Comparison of ENCODE assay signal across 11 cellular contexts in the genomic region with DNA sequence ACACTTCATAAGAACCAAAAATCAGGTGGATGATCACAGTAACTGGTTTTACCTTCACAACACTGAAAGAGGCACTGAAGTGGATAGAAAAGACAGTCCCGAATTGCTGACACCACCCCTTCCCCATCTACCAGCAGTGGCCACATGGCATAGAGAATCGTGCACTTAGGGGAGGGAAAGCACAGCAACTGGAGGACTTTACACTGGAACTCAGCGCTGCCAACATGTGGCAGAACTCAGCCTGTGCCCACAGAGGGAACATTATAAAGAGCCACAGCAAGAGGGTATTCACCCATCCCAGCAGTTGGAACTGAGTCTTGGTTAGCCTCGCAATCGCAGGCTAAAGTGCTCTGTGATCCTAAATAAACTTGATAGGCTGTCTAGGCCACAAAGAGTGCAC. TPM values are rescaled to one million over a fixed set of nuclear protein-coding genes. Genes with fewer than 3 reads are reported as not detected.
A peak's percentile ranks its signal among the peaks of the same experiment; 100 is the strongest.
DNase-seq lines count a peak whose midpoint lies in the region; ATAC-seq, FAIRE-seq and TF ChIP-seq lines count a peak whose summit lies in the region.
"Had no signal": no experiment of that assay in that cellular context is flagged by ENCODE, and none has a peak within 500 bp of the region (broad histone marks: within the 10 kb centered on the region; RNA-seq: fewer than 3 reads in every experiment).

No MANE protein-coding gene starts in this region.

- H3K27ac ChIP-seq in K562 (ENCODE audit: extremely low read depth, low read depth, low read length) = no peak overlapping the region
- H3K27ac ChIP-seq: tibial nerve had no signal

- H3K9me1 ChIP-seq in K562 (ENCODE audit: control insufficient read depth, insufficient read depth, low read length) = no peaks in the 10 kb centered on the region

- peak; percentile 28 for DNase-seq in activated CD4-positive, alpha-beta T cell treated with anti-CD3 and anti-CD28 coated beads for 36 hours
- no peak for DNase-seq in activated CD4-positive, alpha-beta T cell treated with anti-CD3 and anti-CD28 coated beads, Interleukin-2, amount 50 U/mL, for 48 hours
- DNase-seq in Kasumi-1 (lab: John Stamatoyannopoulos, UW) (peak; percentile 17 to 36), K562 (ENCODE audit: extremely low read depth in 1 of 4, low spot score in 3 of 4) (no peak), renal cortical epithelial cell (ENCODE audit: low read depth) (peak; percentile 8), NCI-H446 (lab: John Stamatoyannopoulos, UW) (no peak)
- DNase-seq in effector memory CD8-positive, alpha-beta T cell = no peak

- 44% methylated on average over 5 of the region's 5 CpGs for WGBS in K562 (ENCODE audit: insufficient coverage, low coverage, missing lambda C conversion rate)

- TF ChIP-seq CTCF in K562 (IDR thresholded peaks at IDR 0.05 in 2 of 3, conservative IDR thresholded peaks at IDR 0.05 in 1 of 3; ENCODE audit: insufficient read depth in 2 of 3, low read depth in 1 of 3, low read length in 3 of 3) = no peak

- H3K36me3 Mint-ChIP-seq in activated CD4-positive, alpha-beta T cell treated with anti-CD3 and anti-CD28 coated beads for 36 hours (ENCODE audit: low read depth) = no peaks in the 10 kb centered on the region
- peaks cover 2% of the 10 kb centered on the region for H3K36me3 Mint-ChIP-seq in effector memory CD8-positive, alpha-beta T cell (ENCODE audit: insufficient read depth)

- no peaks in the 10 kb centered on the region for H3K79me2 ChIP-seq in K562 (ENCODE audit: control insufficient read depth, insufficient read depth, low read length)

- no peaks in the 10 kb centered on the region; the same call in 1 of the 2 replicates for H3K9me3 ChIP-seq in K562 (replicated peaks; ENCODE audit: control insufficient read depth, insufficient read depth, low read depth, low read length)

- H2AFZ ChIP-seq in K562 (ENCODE audit: low read depth, low read length) = peak overlapping the region; percentile 46; the same call in 1 of the 2 replicates

- no peaks in the 10 kb centered on the region for H3K4me1 Mint-ChIP-seq in activated CD4-positive, alpha-beta T cell treated with anti-CD3 and anti-CD28 coated beads for 36 hours
- no peaks in the 10 kb centered on the region for H3K4me1 Mint-ChIP-seq in effector memory CD8-positive, alpha-beta T cell (ENCODE audit: low read depth in 2 of 2)

- POLR2A ChIA-PET in activated CD4-positive, alpha-beta T cell treated with anti-CD3 and anti-CD28 coated beads for 36 hours (lab: Charles Lee) = no interaction called here
- POLR2A ChIA-PET in K562 (lab: Yijun Ruan, JAX) = no interaction called here

- H3K27me3 Mint-ChIP-seq in activated CD4-positive, alpha-beta T cell treated with anti-CD3 and anti-CD28 coated beads for 36 hours = peaks cover 23% of the 10 kb centered on the region
- peaks cover 61 to 83% of the 10 kb centered on the region in 2 donors for H3K27me3 Mint-ChIP-seq in effector memory CD8-positive, alpha-beta T cell

- no peak overlapping the region for H3K4me3 ChIP-seq in K562
- H3K4me3 ChIP-seq: tibial nerve had no signal

- H3K27me3 ChIP-seq in K562 (ENCODE audit: control insufficient read depth in 2 of 2, insufficient read depth in 2 of 2, low read length in 2 of 2) = no peaks in the 10 kb centered on the region
- H3K27me3 ChIP-seq: tibial nerve had no signal

- in situ Hi-C loops in K562 (cut with MboI) = no loop called here

- no peak for FAIRE-seq in K562 (lab: Jason Lieb, UNC)
- FAIRE-seq: GM12891 had no signal

- H3K4me2 ChIP-seq in K562 (ENCODE audit: insufficient read depth, low read length) = no peak overlapping the region

- intact Hi-C loops in activated CD4-positive, alpha-beta T cell treated with anti-CD3 and anti-CD28 coated beads for 36 hours (cut with DNase I, micrococcal nuclease) = no loop called here
- intact Hi-C loops in K562 (cut with micrococcal nuclease) = no loop called here

- CTCF ChIA-PET in activated CD4-positive, alpha-beta T cell treated with anti-CD3 and anti-CD28 coated beads for 36 hours (lab: Charles Lee) = interaction anchor here (0.8 kb wide), 1 partner anchor 20 kb away, joined by 3 read pairs; no protein-coding TSS in a partner anchor
- CTCF ChIA-PET in K562 (lab: Yijun Ruan, JAX; ENCODE audit: low intra/inter-chr PET ratio) = no interaction called here

- ATAC-seq in activated CD4-positive, alpha-beta T cell treated with anti-CD3 and anti-CD28 coated beads for 36 hours = no peak
- ATAC-seq in K562 (peak; percentile 28), GM18907 (IDR thresholded peaks at IDR 0.05; ENCODE audit: unreplicated experiment) (no peak)
- no peak for ATAC-seq in effector memory CD8-positive, alpha-beta T cell (replicated peaks)

- no peak for TF ChIP-seq POLR2A in K562 (conservative IDR thresholded peaks at IDR 0.05)

- H3K9ac ChIP-seq in K562 (ENCODE audit: insufficient read depth in 1 of 2, low read depth in 2 of 2, low read length in 2 of 2) = no peak overlapping the region

- H3K4me1 ChIP-seq in K562 (replicated peaks in 1 of 2; ENCODE audit: control insufficient read depth in 2 of 2, insufficient read depth in 2 of 2, low read length in 2 of 2) = no peaks in the 10 kb centered on the region; a peak in 1 of 5 replicates
- H3K4me1 ChIP-seq: tibial nerve had no signal

- no peaks in the 10 kb centered on the region for H4K20me1 ChIP-seq in K562 (replicated peaks; ENCODE audit: control insufficient read depth, insufficient read depth, low read length)

- H3K4me3 Mint-ChIP-seq in activated CD4-positive, alpha-beta T cell treated with anti-CD3 and anti-CD28 coated beads for 36 hours = no peak overlapping the region
- H3K4me3 Mint-ChIP-seq in effector memory CD8-positive, alpha-beta T cell = no peak overlapping the region

- no peak for TF ChIP-seq EP300 in K562 (IDR thresholded peaks at IDR 0.05; ENCODE audit: low read length)

- no peak overlapping the region for H3K27ac Mint-ChIP-seq in activated CD4-positive, alpha-beta T cell treated with anti-CD3 and anti-CD28 coated beads for 36 hours
- H3K27ac Mint-ChIP-seq in effector memory CD8-positive, alpha-beta T cell = no peak overlapping the region
- H3K27ac Mint-ChIP-seq: progenitor cell of endocrine pancreas had no signal

- H3K36me3 ChIP-seq in K562 (ENCODE audit: control insufficient read depth, insufficient read depth, low read length) = no peaks in the 10 kb centered on the region
- H3K36me3 ChIP-seq: tibial nerve had no signal

- TF ChIP-seq RAD21 in K562 (CRISPR knock-in tag; conservative IDR thresholded peaks at IDR 0.05 in 1 of 2, IDR thresholded peaks at IDR 0.05 in 1 of 2) = no peak

- no peaks in the 10 kb centered on the region for H3K9me3 Mint-ChIP-seq in activated CD4-positive, alpha-beta T cell treated with anti-CD3 and anti-CD28 coated beads for 36 hours (ENCODE audit: low read depth)
- no peaks in the 10 kb centered on the region for H3K9me3 Mint-ChIP-seq in effector memory CD8-positive, alpha-beta T cell

- no TSS peak for BruUV-seq in K562 (replicated peaks; lab: Mats Ljungman, UMichigan)

TF ChIP-seq in K562, 482 proteins besides CTCF, POLR2A, EP300 and RAD21 (continues in another document):
- no peak for TF ChIP-seq ESRRA (IDR thresholded peaks at IDR 0.05; ENCODE audit: borderline replicate concordance, low read depth)

RNA-seq across cellular contexts. Expression of gene KIAA1586, which starts 6.5 kb away (rescaled TPM):
- 10 to 100 TPM; 15.0 to 17.9 TPM for total RNA-seq in activated CD4-positive, alpha-beta T cell treated with anti-CD3 and anti-CD28 coated beads for 36 hours
- 9.7 and 51.7 TPM in 2 replicates for total RNA-seq in K562 (2011; cell fraction: chromatin; rRNA removed; ENCODE audit: low replicate concordance)
- 6.2 and 8.0 TPM in 2 replicates for total RNA-seq in K562 (2011; cell fraction: nucleolus; rRNA removed)
- 13.3 and 20.0 TPM in 2 replicates for total RNA-seq in K562 (2011; cell fraction: nucleoplasm; rRNA removed)
- 21.2 and 26.1 TPM in 2 replicates for total RNA-seq in K562 (2014; rRNA removed)
- 43.6 and 53.4 TPM in 2 replicates for total RNA-seq in K562 (2014; rRNA removed; fragmentation: Illumina TruSeq; extraction: Trizol)
- 32.8 and 37.6 TPM in 2 replicates for total RNA-seq in K562 (2015; rRNA removed; fragmentation: Illumina TruSeq; extraction: Trizol)
- 29.1 and 29.5 TPM in 2 replicates for total RNA-seq in K562 (2021)
- polyA plus RNA-seq in K562 (2011; rRNA removed) = 17.3 and 24.7 TPM in 2 replicates
- 2.2 and 4.3 TPM in 2 replicates for polyA plus RNA-seq in K562 (2011; cell fraction: cytosol; rRNA removed)
- polyA plus RNA-seq in K562 (2011; cell fraction: nucleus; rRNA removed) = 6.7 and 7.0 TPM in 2 replicates
- 13.7 and 16.9 TPM in 2 replicates for polyA plus RNA-seq in K562 (2012)
- 25.5 and 31.1 TPM in 2 replicates for polyA plus RNA-seq in K562 (2014; fragmentation: Illumina TruSeq; extraction: Trizol)
- polyA plus RNA-seq in K562 (2014; fragmentation: Nextera tagmentation; extraction: Ambion mirVana) = 10 to 100 TPM; 27.2 to 34.0 TPM
- polyA plus RNA-seq in K562 (2014; rRNA removed) = 23.4 and 24.1 TPM in 2 replicates
- 27.6 and 32.5 TPM in 2 replicates for polyA minus RNA-seq in K562 (2011; rRNA and poly(A)+ RNA removed)
- 22.6 and 24.5 TPM in 2 replicates for polyA minus RNA-seq in K562 (2011; cell fraction: cytosol; rRNA and poly(A)+ RNA removed)
- polyA minus RNA-seq in K562 (2011; cell fraction: nucleus; rRNA and poly(A)+ RNA removed) = 10.5 and 18.7 TPM in 2 replicates
- 12.2 and 15.0 TPM in 2 replicates for total RNA-seq in renal cortical epithelial cell

RNA-seq across cellular contexts. Expression of gene ZNF451, which starts 50.0 kb away (rescaled TPM):
- total RNA-seq in activated CD4-positive, alpha-beta T cell treated with anti-CD3 and anti-CD28 coated beads for 36 hours = 10 to 100 TPM; 46.8 to 60.3 TPM
- total RNA-seq in K562 (2011; cell fraction: chromatin; rRNA removed; ENCODE audit: low replicate concordance) = 123 and 395 TPM in 2 replicates
- total RNA-seq in K562 (2011; cell fraction: nucleolus; rRNA removed) = 78.0 and 120 TPM in 2 replicates
- 158 and 184 TPM in 2 replicates for total RNA-seq in K562 (2011; cell fraction: nucleoplasm; rRNA removed)
- 38.3 and 47.2 TPM in 2 replicates for total RNA-seq in K562 (2014; rRNA removed)
- total RNA-seq in K562 (2014; rRNA removed; fragmentation: Illumina TruSeq; extraction: Trizol) = 72.3 and 88.0 TPM in 2 replicates
- total RNA-seq in K562 (2015; rRNA removed; fragmentation: Illumina TruSeq; extraction: Trizol) = 53.3 and 55.5 TPM in 2 replicates
- total RNA-seq in K562 (2021) = 56.2 and 58.4 TPM in 2 replicates
- polyA plus RNA-seq in K562 (2011; rRNA removed) = 67.3 and 74.3 TPM in 2 replicates
- polyA plus RNA-seq in K562 (2011; cell fraction: cytosol; rRNA removed) = 10.6 and 21.5 TPM in 2 replicates
- 57.8 and 70.7 TPM in 2 replicates for polyA plus RNA-seq in K562 (2011; cell fraction: nucleus; rRNA removed)
- 16.8 and 21.0 TPM in 2 replicates for polyA plus RNA-seq in K562 (2012)
- 29.5 and 34.4 TPM in 2 replicates for polyA plus RNA-seq in K562 (2014; fragmentation: Illumina TruSeq; extraction: Trizol)
- 10 to 100 TPM; 16.1 to 17.3 TPM for polyA plus RNA-seq in K562 (2014; fragmentation: Nextera tagmentation; extraction: Ambion mirVana)
- polyA plus RNA-seq in K562 (2014; rRNA removed) = 23.0 and 27.1 TPM in 2 replicates
- polyA minus RNA-seq in K562 (2011; rRNA and poly(A)+ RNA removed) = 196 and 226 TPM in 2 replicates
- polyA minus RNA-seq in K562 (2011; cell fraction: cytosol; rRNA and poly(A)+ RNA removed) = 44.8 and 52.7 TPM in 2 replicates
- polyA minus RNA-seq in K562 (2011; cell fraction: nucleus; rRNA and poly(A)+ RNA removed) = 127 and 217 TPM in 2 replicates
- 52.4 and 73.3 TPM in 2 replicates for total RNA-seq in renal cortical epithelial cell

Comparison
In these comparisons a context has a peak if more than half of its experiments do, and no peak if none do; other contexts are left out.
1. DNase-seq: peak in activated CD4-positive, alpha-beta T cell treated with anti-CD3 and anti-CD28 coated beads for 36 hours (single experiment), Kasumi-1 (2 of 2) and renal cortical epithelial cell (single experiment); none in activated CD4-positive, alpha-beta T cell treated with anti-CD3 and anti-CD28 coated beads, Interleukin-2, amount 50 U/mL, for 48 hours (0 of 2), K562 (0 of 4), effector memory CD8-positive, alpha-beta T cell (0 of 3) and NCI-H446 (0 of 2).